In the genomic region with DNA sequence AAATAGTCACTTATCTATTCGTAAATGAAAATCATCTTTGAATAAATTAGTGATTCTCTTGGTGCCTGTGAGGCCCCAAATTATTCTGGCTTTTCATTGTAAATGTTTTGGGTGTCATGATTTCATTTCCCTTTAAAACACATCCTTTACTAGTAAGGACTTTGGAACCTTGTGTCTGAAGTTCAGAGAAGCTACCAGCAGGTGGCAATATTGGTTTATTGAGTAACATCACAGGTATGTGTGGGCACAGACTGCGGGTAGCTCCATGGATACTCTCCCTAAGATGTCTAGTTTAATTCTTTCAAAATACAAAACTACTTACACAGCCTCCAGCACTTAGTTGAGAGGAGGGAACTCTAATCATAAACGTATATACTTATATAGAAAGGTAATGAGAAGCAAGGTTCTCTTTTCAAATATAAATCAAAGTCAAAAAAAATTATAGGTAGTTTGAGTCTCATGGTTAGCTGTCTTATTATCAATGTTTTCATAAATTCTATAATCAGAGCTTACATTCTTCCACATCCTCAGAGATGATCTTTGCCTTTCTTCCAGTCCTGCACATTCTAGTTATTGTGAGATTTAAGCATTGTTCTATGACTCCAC, we compare ENCODE assay signal across 9 cellular contexts.
DNase-seq lines count a peak whose midpoint lies in the region; ATAC-seq and TF ChIP-seq lines count a peak whose summit lies in the region.
"Had no signal": no experiment of that assay in that cellular context is flagged by ENCODE, and none has a peak within 500 bp of the region (broad histone marks: within the 10 kb centered on the region; RNA-seq: fewer than 3 reads in every experiment).

No MANE protein-coding gene starts in this region.

- no peak overlapping the region for H4K8ac ChIP-seq in H9 (replicated peaks; ENCODE audit: insufficient read length, low read depth, low read length)

- no peak overlapping the region for H3K56ac ChIP-seq in H9 (ENCODE audit: insufficient read length, low read depth, low read length)

- peak; percentile 76 for DNase-seq in A673 (ENCODE audit: low spot score)
- DNase-seq in GM10248 (ENCODE audit: extremely low spot score), result peak; percentile 59
- peak; percentile 49 for DNase-seq in H9
- peak; percentile 78 for DNase-seq in PC-3
- peak; percentile 74 for DNase-seq in MCF 10A (ENCODE audit: unreplicated experiment)
- peak; percentile 79 for DNase-seq in left kidney (ENCODE audit: low read depth, low spot score)
- peak; percentile 79 for DNase-seq in testis

- no peaks in the 10 kb centered on the region for H3K4me1 ChIP-seq in A673 (ENCODE audit: insufficient read depth, low read length, poor library complexity, severe bottlenecking)
- no peaks in the 10 kb centered on the region for H3K4me1 ChIP-seq in H9 (ENCODE audit: insufficient read depth, low read length)
- no peaks in the 10 kb centered on the region for H3K4me1 ChIP-seq in KMS-11 (ENCODE audit: low read depth, poor library complexity, severe bottlenecking)
- no peaks in the 10 kb centered on the region for H3K4me1 ChIP-seq in PC-3 (ENCODE audit: insufficient read depth, low read length)
- H3K4me1 ChIP-seq in testis, result no peaks in the 10 kb centered on the region

- no peak overlapping the region for H3K9ac ChIP-seq in H9 (ENCODE audit: extremely low read depth, insufficient read length, low read length)
- no peak overlapping the region for H3K9ac ChIP-seq in KMS-11
- no peak overlapping the region for H3K9ac ChIP-seq in PC-3 (ENCODE audit: low read length)

- H3K27me3 ChIP-seq in A673 (replicated peaks; ENCODE audit: insufficient read depth, low read depth, low read length, poor library complexity), result no peaks in the 10 kb centered on the region
- no peaks in the 10 kb centered on the region for H3K27me3 ChIP-seq in H9 (ENCODE audit: insufficient read depth, low read length)
- H3K27me3 ChIP-seq in KMS-11 (ENCODE audit: insufficient read depth, low read depth), result no peaks in the 10 kb centered on the region
- H3K27me3 ChIP-seq in PC-3 (ENCODE audit: low read length), result no peaks in the 10 kb centered on the region
- H3K27me3 ChIP-seq in testis, result no peaks in the 10 kb centered on the region
- H3K27me3 ChIP-seq: neutrophil had no signal

- no peak overlapping the region for H3K4ac ChIP-seq in H9 (ENCODE audit: low read depth, low read length)

- no TSS peak for BruUV-seq in A673 (replicated peaks; lab: Mats Ljungman, UMichigan)
- no TSS peak for BruUV-seq in PC-3 (replicated peaks; lab: Mats Ljungman, UMichigan)
- no TSS peak for BruUV-seq in MCF 10A (replicated peaks; lab: Mats Ljungman, UMichigan)

- no peaks in the 10 kb centered on the region for H3K36me3 ChIP-seq in A673 (ENCODE audit: insufficient read depth, low read length, poor library complexity, severe bottlenecking)
- no peaks in the 10 kb centered on the region for H3K36me3 ChIP-seq in KMS-11 (ENCODE audit: insufficient read depth)
- H3K36me3 ChIP-seq in PC-3 (ENCODE audit: low read depth, low read length), result no peaks in the 10 kb centered on the region
- H3K36me3 ChIP-seq in testis (ENCODE audit: low read depth, missing control alignments), result no peaks in the 10 kb centered on the region
- H3K36me3 ChIP-seq: neutrophil had no signal

- H2BK120ac ChIP-seq in H9 (ENCODE audit: low read depth, low read length, poor library complexity, severe bottlenecking), result no peak overlapping the region

- H3K23ac ChIP-seq in H9 (ENCODE audit: insufficient read length, low read depth, low read length), result no peak overlapping the region

- intact Hi-C loops in A673 (cut with micrococcal nuclease; ENCODE audit: unreplicated experiment), result loop anchor here (5.0 to 10.0 kb wide), 3 partner anchors 94 to 712 kb away; partner anchors contain the start of gene GRM8
- intact Hi-C loops in PC-3 (cut with micrococcal nuclease), result loop anchor here (1.0 to 5.0 kb wide), 4 partner anchors 97 to 1409 kb away; no protein-coding TSS in a partner anchor
- intact Hi-C loops in MCF 10A (cut with micrococcal nuclease), result loop anchor here (1.0 to 2.0 kb wide), 3 partner anchors 98 to 711 kb away; no protein-coding TSS in a partner anchor
- intact Hi-C loops in testis (cut with DNase I; ENCODE audit: low total_unique reads), result no loop called here

- H3K23me2 ChIP-seq in H9 (ENCODE audit: insufficient read length, low read depth, low read length, poor library complexity, severe bottlenecking), result no peaks in the 10 kb centered on the region

- ATAC-seq in PC-3, result peak; percentile 92

- H4K91ac ChIP-seq in H9 (ENCODE audit: insufficient read length, low read depth, low read length), result no peak overlapping the region

- H3K9me2 ChIP-seq in PC-3 (replicated peaks; ENCODE audit: low read length), result no peaks in the 10 kb centered on the region

- TF ChIP-seq CTCF in A673 (conservative IDR thresholded peaks at IDR 0.05; ENCODE audit: low read depth, low read length), result peak; percentile 79
- peak; percentile 69 for TF ChIP-seq CTCF in GM10248 (IDR thresholded peaks at IDR 0.05; ENCODE audit: control extremely low read depth, extremely low read depth, low read depth, missing control alignments)
- TF ChIP-seq CTCF in H9 (conservative IDR thresholded peaks at IDR 0.05), result peak; percentile 86
- peak; percentile 93 for TF ChIP-seq CTCF in KMS-11 (conservative IDR thresholded peaks at IDR 0.05; ENCODE audit: low read depth, low read length)
- peak; percentile 82 for TF ChIP-seq CTCF in PC-3 (conservative IDR thresholded peaks at IDR 0.05; ENCODE audit: low read depth, low read length)
- TF ChIP-seq CTCF in MCF 10A (IDR thresholded peaks at IDR 0.05; ENCODE audit: unreplicated experiment), result peak; percentile 78
- peak; percentile 49 to 58 (median 57) for TF ChIP-seq CTCF in testis (IDR thresholded peaks at IDR 0.05)

- no peak overlapping the region for H2BK12ac ChIP-seq in H9 (ENCODE audit: insufficient read length, low read depth, low read length)

- H3K27ac ChIP-seq in A673 (ENCODE audit: low read depth, low read length, poor library complexity, severe bottlenecking) (no peak overlapping the region), H9 (ENCODE audit: insufficient read length, low read depth, low read length) (no peak overlapping the region), KMS-11 (no peak overlapping the region), PC-3 (ENCODE audit: low read length) (no peak overlapping the region), testis (no peak overlapping the region)
- H3K27ac ChIP-seq: neutrophil had no signal

- no peak overlapping the region for H3T11ph ChIP-seq in H9 (ENCODE audit: low read length)

- no peaks in the 10 kb centered on the region for H3K79me1 ChIP-seq in H9 (ENCODE audit: insufficient read depth, low read depth, low read length, poor library complexity, severe bottlenecking)

- H3K4me3 Mint-ChIP-seq in H9 (no peak overlapping the region), MCF 10A (ENCODE audit: unreplicated experiment) (no peak overlapping the region)

- no peaks in the 10 kb centered on the region for H3K9me3 ChIP-seq in A673 (ENCODE audit: low read depth, low read length, poor library complexity, severe bottlenecking)
- no peaks in the 10 kb centered on the region for H3K9me3 ChIP-seq in H9 (ENCODE audit: control insufficient read depth, low read depth, low read length)
- no peaks in the 10 kb centered on the region for H3K9me3 ChIP-seq in PC-3 (ENCODE audit: low read length)
- no peaks in the 10 kb centered on the region for H3K9me3 ChIP-seq in testis
- H3K9me3 ChIP-seq: neutrophil had no signal

- H3K36me3 Mint-ChIP-seq in H9 (ENCODE audit: insufficient read depth in 1 of 3, low read depth in 3 of 3) (peaks cover 0 to 8% (median 0%) of the 10 kb centered on the region in 3 experiments; a peak in 3 of 7 replicates), MCF 10A (ENCODE audit: insufficient read depth, unreplicated experiment) (no peaks in the 10 kb centered on the region)

- CTCF ChIA-PET in A673 (lab: Charles Lee), result interaction anchor here (0.5 to 1.1 kb wide), 7 partner anchors 11 to 905 kb away, joined by 3 to 5 read pairs (median 3); partner anchors contain the start of gene GRM8
- CTCF ChIA-PET in GM10248 (lab: Yijun Ruan, JAX), result interaction anchor here (0.6 to 4.5 kb wide), 41 partner anchors 9 to 1137 kb away, joined by 3 to 43 read pairs (median 4); partner anchors contain the start of gene GRM8
- CTCF ChIA-PET in PC-3 (lab: Charles Lee), result interaction anchor here (0.6 to 1.1 kb wide), 3 partner anchors 97 to 711 kb away, joined by 3 to 5 read pairs (median 4); no protein-coding TSS in a partner anchor
- CTCF ChIA-PET in MCF 10A (lab: Yijun Ruan, JAX), result interaction anchor here (0.5 to 7.0 kb wide), 39 partner anchors 10 to 1770 kb away, joined by 3 to 64 read pairs (median 4); no protein-coding TSS in a partner anchor

- POLR2A ChIA-PET in A673 (lab: Charles Lee; ENCODE audit: low non-redundant PET), result no interaction called here
- POLR2A ChIA-PET in GM10248 (lab: Yijun Ruan, JAX), result no interaction called here
- POLR2A ChIA-PET in PC-3 (lab: Charles Lee; ENCODE audit: unreplicated experiment), result no interaction called here
- POLR2A ChIA-PET in MCF 10A (lab: Yijun Ruan, JAX), result interaction anchor here (0.6 to 0.7 kb wide), 2 partner anchors 28 to 853 kb away, joined by 3 read pairs; no protein-coding TSS in a partner anchor

- no peaks in the 10 kb centered on the region for H4K20me1 ChIP-seq in H9 (ENCODE audit: control insufficient read depth, insufficient read depth, insufficient read length)
- H4K20me1 ChIP-seq in KMS-11 (ENCODE audit: insufficient read depth), result no peaks in the 10 kb centered on the region
- no peaks in the 10 kb centered on the region for H4K20me1 ChIP-seq in PC-3 (ENCODE audit: low read length)

- H3K4me1 Mint-ChIP-seq in H9 (peaks cover 12 to 17% of the 10 kb centered on the region in 2 experiments), MCF 10A (ENCODE audit: insufficient read depth, unreplicated experiment) (no peaks in the 10 kb centered on the region)

- H3K27ac Mint-ChIP-seq in H9, result no peak overlapping the region
- H3K27ac Mint-ChIP-seq in MCF 10A (ENCODE audit: low read depth, unreplicated experiment), result no peak overlapping the region

- H3K14ac ChIP-seq in H9 (ENCODE audit: insufficient read depth, low read length), result no peak overlapping the region

- H4K5ac ChIP-seq in H9 (ENCODE audit: insufficient read length, low read depth, low read length), result no peak overlapping the region

- no peak for TF ChIP-seq POLR2A in testis (IDR thresholded peaks at IDR 0.05)

- no peak overlapping the region for H2BK5ac ChIP-seq in H9 (ENCODE audit: insufficient read length, low read length)

- H2AFZ ChIP-seq in H9 (ENCODE audit: low read length), result no peak overlapping the region
- no peak overlapping the region for H2AFZ ChIP-seq in KMS-11 (ENCODE audit: low read depth)
- no peak overlapping the region for H2AFZ ChIP-seq in PC-3 (ENCODE audit: low read length)

- no peaks in the 10 kb centered on the region for H3K9me3 Mint-ChIP-seq in H9
- H3K9me3 Mint-ChIP-seq in MCF 10A (ENCODE audit: unreplicated experiment), result no peaks in the 10 kb centered on the region

- H3K79me2 ChIP-seq in H9 (ENCODE audit: insufficient read depth, low read length) (no peaks in the 10 kb centered on the region), KMS-11 (ENCODE audit: insufficient read depth, low read depth) (no peaks in the 10 kb centered on the region), PC-3 (ENCODE audit: low read length) (no peaks in the 10 kb centered on the region)

- no peak overlapping the region for H3K4me3 ChIP-seq in A673 (ENCODE audit: low read depth, low read length, poor library complexity, severe bottlenecking)
- H3K4me3 ChIP-seq in KMS-11 (IDR thresholded peaks at IDR 0.05; ENCODE audit: insufficient read depth, low read depth, low read length), result no peak overlapping the region
- H3K4me3 ChIP-seq in PC-3 (ENCODE audit: low read length), result no peak overlapping the region
- H3K4me3 ChIP-seq in testis, result no peak overlapping the region

- H2BK20ac ChIP-seq in H9 (ENCODE audit: low read depth, low read length, poor library complexity, severe bottlenecking), result no peak overlapping the region

- H2BK15ac ChIP-seq in H9 (ENCODE audit: low read depth, low read length), result no peak overlapping the region

- H3K27me3 Mint-ChIP-seq in H9 (ENCODE audit: low read depth) (no peaks in the 10 kb centered on the region; the same call in 1 of the 2 replicates), MCF 10A (ENCODE audit: insufficient read depth, unreplicated experiment) (peaks cover 25% of the 10 kb centered on the region)

- H3F3A ChIP-seq in PC-3 (ENCODE audit: low read length, unreplicated experiment), result no peaks in the 10 kb centered on the region

- no peak overlapping the region for H2AK5ac ChIP-seq in H9 (ENCODE audit: insufficient read length, low read length)

- WGBS in H9 (ENCODE audit: extremely low coverage, insufficient read length, low lambda C conversion rate), result no CpG with 5 or more reads among the region's 3 CpGs
- WGBS in testis, 2 donors, result 26 to 31% methylated on average over 3 of the region's 3 CpGs

- H3K4me2 ChIP-seq in H9 (ENCODE audit: insufficient read depth, insufficient read length, low read length) (no peak overlapping the region), KMS-11 (no peak overlapping the region), PC-3 (ENCODE audit: low read length) (no peak overlapping the region)

- H3K18ac ChIP-seq in H9 (ENCODE audit: insufficient read length, low read depth, low read length), result no peak overlapping the region
